ENCODE assay signal across 17 cellular contexts in genomic region chr2:62814132-62814531, GRCh38.
DNase-seq lines count a peak whose midpoint lies in the region; FAIRE-seq and TF ChIP-seq lines count a peak whose summit lies in the region.
"Had no signal": no experiment of that assay in that cellular context is flagged by ENCODE, and none has a peak within 500 bp of the region (broad histone marks: within the 10 kb centered on the region; RNA-seq: fewer than 3 reads in every experiment).

No MANE protein-coding gene starts in this region.

- peaks cover 43% of the 10 kb centered on the region for H3K79me2 ChIP-seq in keratinocyte (ENCODE audit: control insufficient read depth, insufficient read depth, low read length)

- no peak overlapping the region for H3K9ac ChIP-seq in keratinocyte (ENCODE audit: control insufficient read depth, extremely low read depth, insufficient read depth, low read length)

- no peak for TF ChIP-seq POLR2A in adrenal gland (IDR thresholded peaks at IDR 0.05)

- H3K4me1 ChIP-seq in adrenal gland (replicated peaks in 1 of 2) (peaks cover 0 to 7% of the 10 kb centered on the region in 2 donors), keratinocyte (ENCODE audit: control insufficient read depth, extremely low read depth, insufficient read depth, low read length) (peaks cover 21% of the 10 kb centered on the region)

- CTCF ChIA-PET in BJ (lab: Yijun Ruan, JAX), result interaction anchor here (0.7 to 2.0 kb wide), 2 partner anchors 10 to 821 kb away, joined by 3 to 6 read pairs; no protein-coding TSS in a partner anchor

- H3K27ac ChIP-seq in adrenal gland, result peak overlapping the region in 1 of 5 donors; percentile 4
- no peak overlapping the region for H3K27ac ChIP-seq in keratinocyte (ENCODE audit: control insufficient read depth, insufficient read depth, low read length)
- H3K27ac ChIP-seq: heart right ventricle had no signal

- FAIRE-seq in keratinocyte (lab: Jason Lieb, UNC) (peak; percentile 5), GM19239 (lab: Jason Lieb, UNC) (no peak)

- POLR2A ChIA-PET in BJ (lab: Charles Lee), result no interaction called here

- no peak overlapping the region for H3K4me2 ChIP-seq in keratinocyte (ENCODE audit: control insufficient read depth, extremely low read depth, insufficient read depth, low read depth, low read length)

- no peak overlapping the region for H3K4me3 ChIP-seq in BJ (ENCODE audit: low read depth, low read length)
- no peak overlapping the region for H3K4me3 ChIP-seq in adrenal gland
- H3K4me3 ChIP-seq in keratinocyte (ENCODE audit: control insufficient read depth in 2 of 3, extremely low read depth in 1 of 3, insufficient read depth in 2 of 3, low read depth in 1 of 3, low read length in 3 of 3), result no peak overlapping the region
- H3K4me3 ChIP-seq: heart right ventricle had no signal

- H2AFZ ChIP-seq in keratinocyte (ENCODE audit: control insufficient read depth, low read length), result no peak overlapping the region

- dilution Hi-C loops in keratinocyte (cut with MboI; ENCODE audit: extremely low pct_ligation_motif_present, low sequenced_read_pairs), result no loop called here

- H4K20me1 ChIP-seq in keratinocyte (ENCODE audit: control insufficient read depth, extremely low read depth, insufficient read depth, low read length), result peaks cover 9% of the 10 kb centered on the region

- DNase-seq in BJ (ENCODE audit: low read depth) (peak; percentile 24), HT1080 (ENCODE audit: low read depth) (peak; percentile 71), adrenal gland (peak; percentile 20 to 63 (median 45)), keratinocyte (ENCODE audit: low read depth, low spot score) (no peak), amygdala (lab: John Stamatoyannopoulos, UW) (no peak), GM19239 (ENCODE audit: insufficient read length, low spot score) (no peak)
- DNase-seq in activated CD8-positive, alpha-beta memory T cell treated with anti-CD3 and anti-CD28 coated beads, Interleukin-2, amount 50 U/mL, for 4 hours, result no peak
- no peak for DNase-seq in activated CD4-positive, alpha-beta T cell treated with anti-CD3 and anti-CD28 coated beads for 4 hours
- DNase-seq: activated CD4-positive, alpha-beta T cell treated with anti-CD3 and anti-CD28 coated beads, Interleukin-2, amount 50 U/mL, for 1 hour; activated gamma-delta T cell treated with Interleukin-2 at 50 U/mL for 16 hours; COR-L47; cortex of kidney; NCI-H1417; NCI-H774; stimulated activated CD4-positive, alpha-beta T cell treated with anti-CD3 and anti-CD28 coated beads, Interleukin-2, amount 100 ng/mL, for 24 hours; stimulated activated naive CD4-positive, alpha-beta T cell had no signal

- H3K27me3 ChIP-seq in BJ (ENCODE audit: control insufficient read depth, insufficient read depth, low read length), result no peaks in the 10 kb centered on the region
- H3K27me3 ChIP-seq in adrenal gland, result no peaks in the 10 kb centered on the region
- H3K27me3 ChIP-seq in keratinocyte (ENCODE audit: control insufficient read depth, extremely low read depth, insufficient read depth, low read length), result no peaks in the 10 kb centered on the region
- H3K27me3 ChIP-seq: heart right ventricle had no signal

- peaks cover 2% of the 10 kb centered on the region for H3K9me1 ChIP-seq in keratinocyte (ENCODE audit: control insufficient read depth, extremely low read depth, insufficient read depth, low read length)

- H3K36me3 ChIP-seq in BJ (ENCODE audit: control insufficient read depth, insufficient read depth, low read length) (no peaks in the 10 kb centered on the region), adrenal gland (replicated peaks in 1 of 2) (no peaks in the 10 kb centered on the region), keratinocyte (ENCODE audit: control insufficient read depth in 2 of 2, extremely low read depth in 1 of 2, insufficient read depth in 2 of 2, low read length in 2 of 2) (no peaks in the 10 kb centered on the region)
- H3K36me3 ChIP-seq: heart right ventricle had no signal

- TF ChIP-seq CTCF in BJ (IDR thresholded peaks at IDR 0.05; ENCODE audit: insufficient read depth, low read depth, low read length) (no peak), adrenal gland (IDR thresholded peaks at IDR 0.05) (no peak), keratinocyte (optimal IDR thresholded peaks at IDR 0.05 in 1 of 3, IDR thresholded peaks at IDR 0.05 in 1 of 3, conservative IDR thresholded peaks at IDR 0.05 in 1 of 3; ENCODE audit: extremely low read depth in 1 of 3, insufficient read depth in 2 of 3, low read length in 3 of 3) (no peak)

- no peaks in the 10 kb centered on the region for H3K9me3 ChIP-seq in adrenal gland (replicated peaks in 1 of 3)
- no peaks in the 10 kb centered on the region for H3K9me3 ChIP-seq in keratinocyte (ENCODE audit: control insufficient read depth, low read depth, low read length)
- H3K9me3 ChIP-seq: heart right ventricle had no signal

- intact Hi-C loops in adrenal gland (cut with DNase I), result no loop called here

Comparison
In these comparisons a context has a peak if more than half of its experiments do, and no peak if none do; other contexts are left out.
1. DNase-seq: peak in BJ (single experiment), HT1080 (single experiment) and adrenal gland (7 of 7); none in keratinocyte (single experiment), activated CD8-positive, alpha-beta memory T cell treated with anti-CD3 and anti-CD28 coated beads, Interleukin-2, amount 50 U/mL, for 4 hours (single experiment), amygdala (0 of 56), GM19239 (single experiment) and activated CD4-positive, alpha-beta T cell treated with anti-CD3 and anti-CD28 coated beads for 4 hours (0 of 2).